In the genomic region with DNA sequence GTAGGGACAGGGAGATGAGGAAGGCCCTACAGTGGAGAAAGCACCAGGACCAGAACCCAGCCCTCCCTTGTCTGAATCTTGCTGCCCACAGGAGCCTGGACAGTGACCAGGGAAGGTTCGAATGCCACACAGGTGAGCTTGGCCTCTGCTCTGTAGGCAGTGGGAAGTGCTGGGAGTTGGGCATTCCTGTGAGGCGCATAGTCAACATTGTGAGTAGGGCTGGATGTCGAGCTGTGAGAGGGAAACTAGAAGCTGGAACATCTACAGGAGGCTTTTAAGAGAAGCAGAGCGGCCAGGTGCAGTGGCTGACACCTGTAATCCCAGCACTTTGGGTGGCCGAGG, we compare ENCODE assay signal across 18 cellular contexts. TPM values are rescaled to one million over a fixed set of nuclear protein-coding genes. Genes with fewer than 3 reads are reported as not detected.
DNase-seq lines count a peak whose midpoint lies in the region; ATAC-seq, FAIRE-seq and TF ChIP-seq lines count a peak whose summit lies in the region.
"Had no signal": no experiment of that assay in that cellular context is flagged by ENCODE, and none has a peak within 500 bp of the region (broad histone marks: within the 10 kb centered on the region; RNA-seq: fewer than 3 reads in every experiment).

No MANE protein-coding gene starts in this region.

- H3K36me3 ChIP-seq in Panc1 (ENCODE audit: control insufficient read depth, insufficient read depth, low read length) (no peaks in the 10 kb centered on the region), H1 (ENCODE audit: control insufficient read depth in 2 of 4, insufficient read depth in 4 of 4, low read length in 3 of 4) (no peaks in the 10 kb centered on the region), lower lobe of right lung (no peaks in the 10 kb centered on the region), subcutaneous abdominal adipose tissue (ENCODE audit: control insufficient read depth in 5 of 5, insufficient read depth in 5 of 5, low read length in 5 of 5) (no peaks in the 10 kb centered on the region), WERI-Rb-1 (no peaks in the 10 kb centered on the region)
- H3K36me3 ChIP-seq: HAP-1, SJCRH30 had no signal

- no peak overlapping the region for H2BK12ac ChIP-seq in H1 (ENCODE audit: low read depth, low read length)

- H3K9ac ChIP-seq in H1 (replicated peaks in 1 of 4; ENCODE audit: extremely low read depth in 1 of 4, low read depth in 3 of 4, low read length in 3 of 4) (no peak overlapping the region), subcutaneous abdominal adipose tissue (ENCODE audit: low read length in 5 of 5) (peak overlapping the region in 1 of 5 donors; percentile 13)

- CTCF ChIA-PET in Panc1 (lab: Charles Lee) (no interaction called here), H1 (lab: Charles Lee; ENCODE audit: partially characterized antibody) (interaction anchor here (0.8 to 2.9 kb wide), 5 partner anchors 8 to 167 kb away, joined by 3 to 10 read pairs (median 3); no protein-coding TSS in a partner anchor)

- TF ChIP-seq EP300 in H1 (IDR thresholded peaks at IDR 0.05; ENCODE audit: borderline replicate concordance in 1 of 2, low read depth in 2 of 2, low read length in 2 of 2) = no peak

- H4K8ac ChIP-seq in H1 (ENCODE audit: extremely low read depth, insufficient read depth, low read length) = no peak overlapping the region; the same call in 1 of the 2 replicates

- intact Hi-C loops in Panc1 (cut with micrococcal nuclease; ENCODE audit: unreplicated experiment) = no loop called here
- intact Hi-C loops in lower lobe of right lung (cut with DNase I) = no loop called here

- H3K27me3 ChIP-seq in Panc1 (ENCODE audit: control insufficient read depth, insufficient read depth, low read length) (no peaks in the 10 kb centered on the region), H1 (replicated peaks in 1 of 4; ENCODE audit: control insufficient read depth in 3 of 4, extremely low read depth in 1 of 4, insufficient read depth in 3 of 4, low read length in 3 of 4) (no peaks in the 10 kb centered on the region), lower lobe of right lung (ENCODE audit: low read depth) (no peaks in the 10 kb centered on the region), subcutaneous abdominal adipose tissue (ENCODE audit: control insufficient read depth in 5 of 5, insufficient read depth in 4 of 5, low read length in 5 of 5) (no peaks in the 10 kb centered on the region), WERI-Rb-1 (ENCODE audit: insufficient read depth, low read depth, severe bottlenecking) (no peaks in the 10 kb centered on the region)
- H3K27me3 ChIP-seq: SJCRH30 had no signal

- no peak for FAIRE-seq in H1 (lab: Jason Lieb, UNC)

- no peak overlapping the region for H2AFZ ChIP-seq in H1 (ENCODE audit: low read length)

- H3K18ac ChIP-seq in H1 (ENCODE audit: extremely low read depth, low read length) = no peak overlapping the region

- ATAC-seq in Panc1 = 0 out of 2 replicates have a peak, but pooled peaks have one; percentile 22
- ATAC-seq in lower lobe of right lung = peak; percentile 61 to 63
- no peak for ATAC-seq in HG02588 (IDR thresholded peaks at IDR 0.05; ENCODE audit: unreplicated experiment)

- no peaks in the 10 kb centered on the region for H3K79me1 ChIP-seq in H1 (ENCODE audit: low read depth, low read length)

- no peak overlapping the region for H3K14ac ChIP-seq in H1 (ENCODE audit: insufficient read length)

- H3K4me3 ChIP-seq in Panc1 (ENCODE audit: low read depth in 2 of 2, low read length in 2 of 2) (no peak overlapping the region), H1 (ENCODE audit: extremely low read depth in 1 of 4, insufficient read depth in 2 of 4, low read depth in 3 of 4, low read length in 4 of 4) (no peak overlapping the region), lower lobe of right lung (no peak overlapping the region), subcutaneous abdominal adipose tissue (ENCODE audit: low read depth in 1 of 5, low read length in 5 of 5) (no peak overlapping the region), WERI-Rb-1 (ENCODE audit: low read depth, low read length) (no peak overlapping the region)
- H3K4me3 ChIP-seq: HAP-1, SJCRH30 had no signal

- no peak for TF ChIP-seq CTCF in Panc1 (IDR thresholded peaks at IDR 0.05)
- no peak for TF ChIP-seq CTCF in H1 (IDR thresholded peaks at IDR 0.05; ENCODE audit: control extremely low read depth in 1 of 3, insufficient read depth in 1 of 3, low read depth in 1 of 3, low read length in 3 of 3)
- TF ChIP-seq CTCF in lower lobe of right lung (IDR thresholded peaks at IDR 0.05) = no peak
- TF ChIP-seq CTCF in WERI-Rb-1 (IDR thresholded peaks at IDR 0.05; ENCODE audit: low read depth, low read length) = no peak

- H3K23ac ChIP-seq in H1 (ENCODE audit: insufficient read length) = no peak overlapping the region

- H3K23me2 ChIP-seq in H1 (ENCODE audit: low read depth, low read length) = no peaks in the 10 kb centered on the region; the same call in 1 of the 2 replicates

- no peaks in the 10 kb centered on the region for H3K9me3 ChIP-seq in Panc1 (ENCODE audit: control insufficient read depth, insufficient read depth, low read depth, low read length)
- H3K9me3 ChIP-seq in H1 (ENCODE audit: insufficient read depth in 2 of 2, low read depth in 1 of 2, low read length in 1 of 2) = no peaks in the 10 kb centered on the region
- no peaks in the 10 kb centered on the region for H3K9me3 ChIP-seq in lower lobe of right lung
- no peaks in the 10 kb centered on the region for H3K9me3 ChIP-seq in subcutaneous abdominal adipose tissue (ENCODE audit: control insufficient read depth in 5 of 5, low read length in 5 of 5)
- H3K9me3 ChIP-seq in WERI-Rb-1 (ENCODE audit: severe bottlenecking) = no peaks in the 10 kb centered on the region
- H3K9me3 ChIP-seq: HAP-1, SJCRH30 had no signal

- BruUV-seq in Panc1 (replicated peaks; lab: Mats Ljungman, UMichigan) = no TSS peak

- peak overlapping the region; percentile 53; the same call in 1 of the 2 replicates for H2BK15ac ChIP-seq in H1 (ENCODE audit: low read length)

- TF ChIP-seq RAD21 in H1 (IDR thresholded peaks at IDR 0.05 in 1 of 2, conservative IDR thresholded peaks at IDR 0.05 in 1 of 2; ENCODE audit: low read depth in 2 of 2, low read length in 2 of 2) = no peak

- H3K27ac ChIP-seq in Panc1 (ENCODE audit: low read length) (no peak overlapping the region), H1 (ENCODE audit: low read depth, low read length) (no peak overlapping the region), lower lobe of right lung (peak overlapping the region; percentile 27), subcutaneous abdominal adipose tissue (ENCODE audit: low read depth, low read length) (peak overlapping the region; percentile 30), WERI-Rb-1 (no peak overlapping the region)
- H3K27ac ChIP-seq: SJCRH30 had no signal

- H4K91ac ChIP-seq in H1 (replicated peaks; ENCODE audit: insufficient read length, low read length) = no peak overlapping the region

- DNase-seq in Panc1 (ENCODE audit: low read depth, low spot score) (no peak), H1 (ENCODE audit: low read depth in 1 of 2, low spot score in 2 of 2) (no peak), lower lobe of right lung (no peak), WERI-Rb-1 (no peak), RPMI8226 (no peak)
- DNase-seq: C1 segment of cervical spinal cord, DMS79 treated with DMSO at 0.1 percent for 48 hours, Kasumi-1, MM.1S, NCI-H1092, NCI-H1436 treated with DMSO at 0.1 percent for 48 hours, NCI-H2081 treated with DMSO at 0.1 percent for 48 hours, NCI-H748 treated with DMSO at 0.1 percent for 48 hours, SJCRH30 had no signal

- H4K20me1 ChIP-seq in H1 (replicated peaks in 1 of 2; ENCODE audit: control insufficient read depth in 1 of 2, insufficient read depth in 2 of 2, low read length in 2 of 2) = no peaks in the 10 kb centered on the region

- no peak overlapping the region for H3K4ac ChIP-seq in H1 (replicated peaks; ENCODE audit: insufficient read length, low read depth, low read length)

- H3K4me1 ChIP-seq in Panc1 (ENCODE audit: control insufficient read depth, insufficient read depth, low read length) = no peaks in the 10 kb centered on the region
- H3K4me1 ChIP-seq in H1 (replicated peaks in 1 of 4; ENCODE audit: control insufficient read depth in 3 of 4, insufficient read depth in 4 of 4, low read length in 3 of 4) = peaks cover 0 to 5% (median 1%) of the 10 kb centered on the region in 4 experiments; a peak in 2 of 7 replicates
- H3K4me1 ChIP-seq in lower lobe of right lung = peaks cover 12% of the 10 kb centered on the region
- peaks cover 7 to 38% (median 31%) of the 10 kb centered on the region in 5 donors for H3K4me1 ChIP-seq in subcutaneous abdominal adipose tissue (ENCODE audit: control insufficient read depth in 5 of 5, insufficient read depth in 5 of 5, low read length in 5 of 5)
- H3K4me1 ChIP-seq: HAP-1 had no signal

- 93% methylated on average over 5 of the region's 5 CpGs; no CpG with 5 or more reads in 1 of the 2 experiments for WGBS in H1 (ENCODE audit: extremely low coverage in 1 of 2, insufficient coverage in 1 of 2, insufficient read length in 1 of 2, insufficient replicate concordance in 2 of 2, low coverage in 1 of 2, low lambda C conversion rate in 2 of 2, missing lambda C conversion rate in 1 of 2), 2 experiments

- no peak overlapping the region for H2BK5ac ChIP-seq in H1 (ENCODE audit: low read depth, low read length)

- H3K79me2 ChIP-seq in H1 (ENCODE audit: control insufficient read depth in 1 of 2, insufficient read depth in 2 of 2, low read length in 2 of 2) = no peaks in the 10 kb centered on the region

- in situ Hi-C loops in Panc1 (cut with HindIII; ENCODE audit: low pct_unique_long_range_greater_than_20kb, low sequenced_read_pairs) = no loop called here

- TF ChIP-seq POLR2A in H1 (IDR thresholded peaks at IDR 0.05; ENCODE audit: control extremely low read depth in 1 of 2, low read depth in 2 of 2, low read length in 2 of 2) = no peak

- H2BK20ac ChIP-seq in H1 (ENCODE audit: low read length) = no peak overlapping the region

- POLR2A ChIA-PET in Panc1 (lab: Charles Lee) = no interaction called here
- POLR2A ChIA-PET in H1 (lab: Charles Lee; ENCODE audit: partially characterized antibody) = no interaction called here

- H4K5ac ChIP-seq in H1 (ENCODE audit: insufficient read length, low read depth, low read length) = no peak overlapping the region

- H2BK120ac ChIP-seq in H1 (replicated peaks; ENCODE audit: low read depth, low read length) = no peak overlapping the region

- H3K56ac ChIP-seq in H1 (replicated peaks; ENCODE audit: insufficient read length, low read depth, low read length) = no peak overlapping the region

- H3K4me2 ChIP-seq in H1 (ENCODE audit: insufficient read depth in 1 of 2, low read depth in 2 of 2, low read length in 2 of 2) = no peak overlapping the region

- no peak overlapping the region for H2AK5ac ChIP-seq in H1 (ENCODE audit: low read depth, low read length)

RNA-seq across cellular contexts. Expression of a gene that starts 20.3 kb away (rescaled TPM):
- 89.4 TPM for total RNA-seq in Panc1 (2021; ENCODE audit: unreplicated experiment)
- polyA plus RNA-seq in Panc1 (2012; ENCODE audit: insufficient read length) = 80.4 TPM
- total RNA-seq in H1 (2021; fragmentation: NEBNext Ultra II Directional; extraction: Animal tissue kit (Norgen Biotek cat#: 25700)) = 45.2 and 45.9 TPM in 2 replicates
- polyA plus RNA-seq in H1 (2011; rRNA removed) = 84.4 and 87.7 TPM in 2 replicates
- polyA plus RNA-seq in H1 (2011; cell fraction: cytosol; rRNA removed) = 64.0 TPM
- 66.4 TPM for polyA plus RNA-seq in H1 (2011; cell fraction: nucleus; rRNA removed)
- 57.7 to 63.5 TPM (median 60.7 TPM) in 4 replicates for polyA plus RNA-seq in H1 (2012, experiment 1 of 2)
- 49.0 TPM for polyA plus RNA-seq in H1 (2012, experiment 2 of 2)
- polyA plus RNA-seq in H1 (2013, experiment 1 of 2) = 34.1 TPM
- 31.3 TPM for polyA plus RNA-seq in H1 (2013, experiment 2 of 2)
- 57.3 and 64.7 TPM in 2 replicates for polyA minus RNA-seq in H1 (2011; rRNA and poly(A)+ RNA removed)
- 30.9 TPM for polyA minus RNA-seq in H1 (2011; cell fraction: cytosol; rRNA and poly(A)+ RNA removed)
- polyA minus RNA-seq in H1 (2011; cell fraction: nucleus; rRNA and poly(A)+ RNA removed) = 24.2 TPM
- total RNA-seq in lower lobe of right lung = 103 TPM

RNA-seq across cellular contexts. Expression of a gene that starts 23.4 kb away (rescaled TPM):
- total RNA-seq in Panc1 (2021; ENCODE audit: unreplicated experiment) = 25.7 TPM
- polyA plus RNA-seq in Panc1 (2012; ENCODE audit: insufficient read length) = 17.1 TPM
- 35.7 and 39.2 TPM in 2 replicates for total RNA-seq in H1 (2021; fragmentation: NEBNext Ultra II Directional; extraction: Animal tissue kit (Norgen Biotek cat#: 25700))
- 35.7 and 44.9 TPM in 2 replicates for polyA plus RNA-seq in H1 (2011; rRNA removed)
- 44.8 TPM for polyA plus RNA-seq in H1 (2011; cell fraction: cytosol; rRNA removed)
- 74.4 TPM for polyA plus RNA-seq in H1 (2011; cell fraction: nucleus; rRNA removed)
- polyA plus RNA-seq in H1 (2012, experiment 1 of 2) = 31.0 to 42.0 TPM (median 39.4 TPM) in 4 replicates
- 47.6 TPM for polyA plus RNA-seq in H1 (2012, experiment 2 of 2)
- 18.4 TPM for polyA plus RNA-seq in H1 (2013, experiment 1 of 2)
- polyA plus RNA-seq in H1 (2013, experiment 2 of 2) = 19.2 TPM
- polyA minus RNA-seq in H1 (2011; rRNA and poly(A)+ RNA removed) = 67.4 and 73.9 TPM in 2 replicates
- 26.2 TPM for polyA minus RNA-seq in H1 (2011; cell fraction: cytosol; rRNA and poly(A)+ RNA removed)
- 40.2 TPM for polyA minus RNA-seq in H1 (2011; cell fraction: nucleus; rRNA and poly(A)+ RNA removed)
- total RNA-seq in lower lobe of right lung = 2.7 TPM

RNA-seq across cellular contexts. Expression of a gene that starts 47.8 kb away (rescaled TPM):
- not detected for total RNA-seq in Panc1 (2021; ENCODE audit: unreplicated experiment)
- not detected for polyA plus RNA-seq in Panc1 (2012; ENCODE audit: insufficient read length)
- total RNA-seq in H1 (2021; fragmentation: NEBNext Ultra II Directional; extraction: Animal tissue kit (Norgen Biotek cat#: 25700)) = not detected in 2 replicates
- 0.05 and 0.06 TPM in 2 replicates for polyA plus RNA-seq in H1 (2011; rRNA removed)
- polyA plus RNA-seq in H1 (2011; cell fraction: cytosol; rRNA removed) = not detected
- not detected for polyA plus RNA-seq in H1 (2011; cell fraction: nucleus; rRNA removed)
- 0.08 to 0.11 TPM in 2 of 4 replicates, not detected in the others for polyA plus RNA-seq in H1 (2012, experiment 1 of 2)
- polyA plus RNA-seq in H1 (2012, experiment 2 of 2) = not detected
- not detected for polyA plus RNA-seq in H1 (2013, experiment 1 of 2)
- not detected for polyA plus RNA-seq in H1 (2013, experiment 2 of 2)
- polyA minus RNA-seq in H1 (2011; rRNA and poly(A)+ RNA removed) = 0.06 TPM in 1 of 2 replicates, not detected in the other
- polyA minus RNA-seq in H1 (2011; cell fraction: cytosol; rRNA and poly(A)+ RNA removed) = not detected
- polyA minus RNA-seq in H1 (2011; cell fraction: nucleus; rRNA and poly(A)+ RNA removed) = not detected
- total RNA-seq in lower lobe of right lung = 1.0 TPM
- total RNA-seq: NCI-H460, SJCRH30 had no signal

Comparison
In these comparisons a context has a peak if more than half of its experiments do, and no peak if none do; other contexts are left out.
1. H3K27ac ChIP-seq: peak in lower lobe of right lung (single experiment) and subcutaneous abdominal adipose tissue (single experiment); none in Panc1 (single experiment), H1 (single experiment) and WERI-Rb-1 (single experiment).